Comparison of ENCODE assay signal across 11 cellular contexts in the genomic region with DNA sequence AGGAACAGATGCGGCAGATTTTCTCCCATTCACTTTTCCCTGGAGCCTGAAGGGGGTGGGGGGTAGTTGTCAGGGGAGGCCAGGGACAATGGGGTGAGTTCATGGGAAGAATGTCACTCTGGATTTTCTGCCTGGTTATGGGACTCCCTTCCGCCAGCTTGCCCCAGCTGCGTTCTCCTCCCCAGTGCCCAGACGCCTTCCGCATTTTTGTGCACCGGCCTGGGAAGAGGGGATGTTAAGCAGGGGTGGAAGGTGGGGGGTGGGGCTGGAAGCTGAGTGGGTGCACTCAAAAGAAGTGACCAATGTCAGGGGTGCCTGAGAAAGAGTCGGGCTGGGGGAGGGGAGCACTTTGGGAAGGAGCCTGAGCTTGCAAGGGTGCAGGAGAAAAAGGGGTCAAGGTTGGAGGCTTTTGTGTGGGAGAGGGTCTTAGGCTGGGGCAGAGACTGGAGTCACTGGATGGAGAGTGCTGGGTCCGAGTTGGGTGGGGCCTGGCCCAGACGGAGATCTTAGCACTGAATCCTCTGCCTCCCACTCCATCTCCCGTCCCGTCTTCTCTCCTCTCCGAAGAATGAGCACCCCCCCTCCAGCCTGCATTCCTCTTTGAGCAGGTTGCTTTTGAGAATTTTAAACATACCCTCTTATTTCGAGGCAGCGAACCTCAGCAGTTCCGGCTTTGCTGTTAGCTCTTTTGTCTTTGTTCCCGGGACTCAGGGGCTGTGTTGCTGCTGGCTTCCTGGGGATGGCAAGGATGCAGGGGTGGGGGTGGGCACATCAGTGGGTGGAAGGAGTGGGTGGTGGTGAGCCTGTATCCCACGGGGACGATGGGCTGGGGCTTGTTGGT. TPM values are rescaled to one million over a fixed set of nuclear protein-coding genes. Genes with fewer than 3 reads are reported as not detected.
DNase-seq lines count a peak whose midpoint lies in the region; FAIRE-seq and TF ChIP-seq lines count a peak whose summit lies in the region.
"Had no signal": no experiment of that assay in that cellular context is flagged by ENCODE, and none has a peak within 500 bp of the region (broad histone marks: within the 10 kb centered on the region; RNA-seq: fewer than 3 reads in every experiment).

No MANE protein-coding gene starts in this region.

- DNase-seq in AG04449 (ENCODE audit: low read depth, low spot score): no peak
- DNase-seq in NCI-H82 (lab: John Stamatoyannopoulos, UW): peak; percentile 87
- DNase-seq in H1 (ENCODE audit: low read depth in 1 of 2, low spot score in 2 of 2): peak in 1 of 2 experiments; percentile 61
- no peak for DNase-seq in HCEC 1CT
- DNase-seq in small intestine: no peak
- no peak for DNase-seq in NCI-H524 treated with DMSO at 0.1 percent for 48 hours (lab: John Stamatoyannopoulos, UW)
- no peak for DNase-seq in AG08395 (ENCODE audit: low spot score)
- DNase-seq: CD4-positive, alpha-beta T cell; effector CD4-positive, alpha-beta T cell had no signal

- no peak overlapping the region for H3K23ac ChIP-seq in H1 (ENCODE audit: insufficient read length)

- TF ChIP-seq EP300 in H1 (IDR thresholded peaks at IDR 0.05; ENCODE audit: borderline replicate concordance in 1 of 2, low read depth in 2 of 2, low read length in 2 of 2): no peak

- H3K4me3 Mint-ChIP-seq in nephron: peak overlapping the region; percentile 98 to 99 (median 98)

- H3K27me3 ChIP-seq in H1 (replicated peaks in 1 of 4; ENCODE audit: control insufficient read depth in 3 of 4, extremely low read depth in 1 of 4, insufficient read depth in 3 of 4, low read length in 3 of 4): peaks cover 0 to 8% (median 6%) of the 10 kb centered on the region in 4 experiments; a peak in 3 of 7 replicates
- H3K27me3 ChIP-seq in small intestine (ENCODE audit: control insufficient read depth in 2 of 2, insufficient read depth in 2 of 2, low read length in 2 of 2): peaks cover 2 to 21% of the 10 kb centered on the region in 2 donors

- H4K91ac ChIP-seq in H1 (replicated peaks; ENCODE audit: insufficient read length, low read length): peak overlapping the region; percentile 25

- TF ChIP-seq RAD21 in H1 (IDR thresholded peaks at IDR 0.05 in 1 of 2, conservative IDR thresholded peaks at IDR 0.05 in 1 of 2; ENCODE audit: low read depth in 2 of 2, low read length in 2 of 2): no peak

- H3K36me3 Mint-ChIP-seq in nephron (ENCODE audit: low read depth): peaks cover 25% of the 10 kb centered on the region

- H3K56ac ChIP-seq in H1 (replicated peaks; ENCODE audit: insufficient read length, low read depth, low read length): peak overlapping the region; percentile 52

- peak overlapping the region; percentile 87 for H2BK5ac ChIP-seq in H1 (ENCODE audit: low read depth, low read length)

- H3K14ac ChIP-seq in H1 (ENCODE audit: insufficient read length): no peak overlapping the region

- peaks cover 11% of the 10 kb centered on the region for H3K79me1 ChIP-seq in H1 (ENCODE audit: low read depth, low read length)

- H3K9me3 Mint-ChIP-seq in nephron: no peaks in the 10 kb centered on the region
- H3K9me3 Mint-ChIP-seq: CD4-positive, alpha-beta T cell had no signal

- peak overlapping the region; percentile 24 for H4K5ac ChIP-seq in H1 (ENCODE audit: insufficient read length, low read depth, low read length)

- TF ChIP-seq CTCF in AG04449 (IDR thresholded peaks at IDR 0.05; ENCODE audit: insufficient read depth, low read length, missing control alignments) (no peak), H1 (IDR thresholded peaks at IDR 0.05; ENCODE audit: control extremely low read depth in 1 of 3, insufficient read depth in 1 of 3, low read depth in 1 of 3, low read length in 3 of 3) (no peak), nephron (IDR thresholded peaks at IDR 0.05; ENCODE audit: unreplicated experiment in 3 of 3) (no peak)

- peak overlapping the region; percentile 78 for H2BK12ac ChIP-seq in H1 (ENCODE audit: low read depth, low read length)

- peaks cover 5 to 6% of the 10 kb centered on the region in 2 experiments for H4K20me1 ChIP-seq in H1 (replicated peaks in 1 of 2; ENCODE audit: control insufficient read depth in 1 of 2, insufficient read depth in 2 of 2, low read length in 2 of 2)

- peak overlapping the region; percentile 72 for H4K8ac ChIP-seq in H1 (ENCODE audit: extremely low read depth, insufficient read depth, low read length)

- no peak overlapping the region for H2AFZ ChIP-seq in H1 (ENCODE audit: low read length)

- H2BK120ac ChIP-seq in H1 (replicated peaks; ENCODE audit: low read depth, low read length): no peak overlapping the region

- POLR2A ChIA-PET in AG04449 (lab: Yijun Ruan, JAX): no interaction called here
- POLR2A ChIA-PET in H1 (lab: Charles Lee; ENCODE audit: partially characterized antibody): interaction anchor here (0.6 to 3.3 kb wide), 19 partner anchors 11 to 134 kb away, joined by 3 to 28 read pairs (median 3); no protein-coding TSS in a partner anchor

- H3K4me1 ChIP-seq in H1 (replicated peaks in 1 of 4; ENCODE audit: control insufficient read depth in 3 of 4, insufficient read depth in 4 of 4, low read length in 3 of 4) (peaks cover 10 to 25% (median 18%) of the 10 kb centered on the region in 4 experiments), small intestine (ENCODE audit: control insufficient read depth in 2 of 2, insufficient read depth in 1 of 2, low read depth in 1 of 2, low read length in 1 of 2) (peaks cover 0 to 5% of the 10 kb centered on the region in 2 donors)

- H3K4me2 ChIP-seq in H1 (ENCODE audit: insufficient read depth in 1 of 2, low read depth in 2 of 2, low read length in 2 of 2): peak overlapping the region; percentile 95 to 99

- peaks cover 12% of the 10 kb centered on the region for H3K27me3 Mint-ChIP-seq in nephron (ENCODE audit: low read depth)

- CTCF ChIA-PET in AG04449 (lab: Yijun Ruan, JAX): interaction anchor here (4.5 kb wide), 1 partner anchor 118 kb away, joined by 36 read pairs; no protein-coding TSS in a partner anchor
- CTCF ChIA-PET in H1 (lab: Charles Lee; ENCODE audit: partially characterized antibody): interaction anchor here (0.6 to 6.3 kb wide), 7 partner anchors 14 to 122 kb away, joined by 3 to 54 read pairs (median 3); no protein-coding TSS in a partner anchor

- peaks cover 4 to 15% (median 10%) of the 10 kb centered on the region in 4 experiments; a peak in 7 of 8 replicates for H3K36me3 ChIP-seq in H1 (ENCODE audit: control insufficient read depth in 2 of 4, insufficient read depth in 4 of 4, low read length in 3 of 4)
- no peaks in the 10 kb centered on the region for H3K36me3 ChIP-seq in small intestine (ENCODE audit: control insufficient read depth in 2 of 2, insufficient read depth in 2 of 2, low read length in 2 of 2)
- H3K36me3 ChIP-seq: neutrophil had no signal

- H2BK15ac ChIP-seq in H1 (ENCODE audit: low read length): peak overlapping the region; percentile 46; the same call in 1 of the 2 replicates

- WGBS in H1 (ENCODE audit: extremely low coverage in 1 of 2, insufficient coverage in 1 of 2, insufficient read length in 1 of 2, insufficient replicate concordance in 2 of 2, low coverage in 1 of 2, low lambda C conversion rate in 2 of 2, missing lambda C conversion rate in 1 of 2), 2 experiments: 2% methylated on average over 18 of the region's 18 CpGs; no CpG with 5 or more reads in 1 of the 2 experiments
- WGBS in small intestine, 3 donors: 52 to 61% (median 53%) methylated on average over 17 to 18 of the region's 18 CpGs

- peak overlapping the region; percentile 95 to 96 (median 95) for H3K27ac Mint-ChIP-seq in nephron
- H3K27ac Mint-ChIP-seq: CD4-positive, alpha-beta T cell had no signal

- H3K4ac ChIP-seq in H1 (replicated peaks; ENCODE audit: insufficient read length, low read depth, low read length): peak overlapping the region; percentile 8

- peaks cover 32% of the 10 kb centered on the region for H3K23me2 ChIP-seq in H1 (ENCODE audit: low read depth, low read length)

- H2AK5ac ChIP-seq in H1 (ENCODE audit: low read depth, low read length): 0 out of 2 replicates have a peak overlapping the region, but pooled peaks have one; percentile 75

- H3K18ac ChIP-seq in H1 (ENCODE audit: extremely low read depth, low read length): peak overlapping the region; percentile 73

- H3K4me1 Mint-ChIP-seq in nephron: peaks cover 49% of the 10 kb centered on the region

- peak overlapping the region in 3 of 4 experiments; percentile 45 to 59 (median 55); a peak in 6 of 7 replicates for H3K9ac ChIP-seq in H1 (replicated peaks in 1 of 4; ENCODE audit: extremely low read depth in 1 of 4, low read depth in 3 of 4, low read length in 3 of 4)

- H2BK20ac ChIP-seq in H1 (ENCODE audit: low read length): peak overlapping the region; percentile 95; the same call in 1 of the 2 replicates

- peaks cover 13 to 69% of the 10 kb centered on the region in 2 experiments for H3K79me2 ChIP-seq in H1 (ENCODE audit: control insufficient read depth in 1 of 2, insufficient read depth in 2 of 2, low read length in 2 of 2)

- peak overlapping the region; percentile 54 for H3K4me3 ChIP-seq in AG04449 (ENCODE audit: low read depth, low read length)
- peak overlapping the region; percentile 71 to 93 (median 86) for H3K4me3 ChIP-seq in H1 (ENCODE audit: extremely low read depth in 1 of 4, insufficient read depth in 2 of 4, low read depth in 3 of 4, low read length in 4 of 4)
- no peak overlapping the region for H3K4me3 ChIP-seq in small intestine (ENCODE audit: low read depth in 1 of 2, low read length in 2 of 2)

- TF ChIP-seq POLR2A in H1 (IDR thresholded peaks at IDR 0.05; ENCODE audit: control extremely low read depth in 1 of 2, low read depth in 2 of 2, low read length in 2 of 2): peak in 1 of 2 experiments; percentile 27; a peak in 2 of 3 replicates

- FAIRE-seq in H1 (lab: Jason Lieb, UNC) (no peak), small intestine (lab: Jason Lieb, UNC) (no peak)

- peak overlapping the region; percentile 47 for H3K27ac ChIP-seq in H1 (ENCODE audit: low read depth, low read length)
- peak overlapping the region in 1 of 2 donors; percentile 74 for H3K27ac ChIP-seq in small intestine (ENCODE audit: low read depth in 1 of 2, low read length in 1 of 2)
- H3K27ac ChIP-seq: neutrophil had no signal

- no peaks in the 10 kb centered on the region for H3K9me3 ChIP-seq in H1 (ENCODE audit: insufficient read depth in 2 of 2, low read depth in 1 of 2, low read length in 1 of 2)
- H3K9me3 ChIP-seq in small intestine (ENCODE audit: control insufficient read depth, low read depth): no peaks in the 10 kb centered on the region
- H3K9me3 ChIP-seq: neutrophil had no signal

RNA-seq across cellular contexts. Expression of a gene that starts 2.7 kb away (rescaled TPM):
- total RNA-seq in H1 (2021; fragmentation: NEBNext Ultra II Directional; extraction: Animal tissue kit (Norgen Biotek cat#: 25700)): 322 and 326 TPM in 2 replicates
- polyA plus RNA-seq in H1 (2011; rRNA removed) (782 and 980 TPM in 2 replicates), small intestine (10 to 100 TPM in 2 of 3 donors, 1 to 10 TPM in 1; 9.8 to 98.7 (median 14.1) TPM)
- 607 TPM for polyA plus RNA-seq in H1 (2011; cell fraction: cytosol; rRNA removed)
- polyA plus RNA-seq in H1 (2011; cell fraction: nucleus; rRNA removed): 562 TPM
- 269 to 492 TPM (median 434 TPM) in 4 replicates for polyA plus RNA-seq in H1 (2012, experiment 1 of 2)
- polyA plus RNA-seq in H1 (2012, experiment 2 of 2): 469 TPM
- polyA plus RNA-seq in H1 (2013, experiment 1 of 2): 853 TPM
- 787 TPM for polyA plus RNA-seq in H1 (2013, experiment 2 of 2)
- 98.8 and 122 TPM in 2 replicates for polyA minus RNA-seq in H1 (2011; rRNA and poly(A)+ RNA removed)
- 242 TPM for polyA minus RNA-seq in H1 (2011; cell fraction: cytosol; rRNA and poly(A)+ RNA removed)
- polyA minus RNA-seq in H1 (2011; cell fraction: nucleus; rRNA and poly(A)+ RNA removed): 141 TPM
- total RNA-seq: CD4-positive, alpha-beta T cell had no signal

RNA-seq across cellular contexts. Expression of a gene that starts 59.4 kb away (rescaled TPM):
- total RNA-seq in H1 (2021; fragmentation: NEBNext Ultra II Directional; extraction: Animal tissue kit (Norgen Biotek cat#: 25700)): 2.0 and 2.5 TPM in 2 replicates
- polyA plus RNA-seq in H1 (2011; rRNA removed): 2.2 and 4.4 TPM in 2 replicates
- polyA plus RNA-seq in H1 (2011; cell fraction: cytosol; rRNA removed): 2.9 TPM
- 3.6 TPM for polyA plus RNA-seq in H1 (2011; cell fraction: nucleus; rRNA removed)
- polyA plus RNA-seq in H1 (2012, experiment 1 of 2): 1.7 to 2.1 TPM (median 2.0 TPM) in 4 replicates
- 1.0 TPM for polyA plus RNA-seq in H1 (2012, experiment 2 of 2)
- polyA plus RNA-seq in H1 (2013, experiment 1 of 2): 2.8 TPM
- 3.4 TPM for polyA plus RNA-seq in H1 (2013, experiment 2 of 2)
- 2.0 and 3.6 TPM in 2 replicates for polyA minus RNA-seq in H1 (2011; rRNA and poly(A)+ RNA removed)
- polyA minus RNA-seq in H1 (2011; cell fraction: cytosol; rRNA and poly(A)+ RNA removed): 2.9 TPM
- 2.8 TPM for polyA minus RNA-seq in H1 (2011; cell fraction: nucleus; rRNA and poly(A)+ RNA removed)
- polyA plus RNA-seq in small intestine: 100 to 1,000 TPM in 1 of 3 donors, 1 to 10 TPM in 2; 1.3 to 107 (median 5.4) TPM
- total RNA-seq: CD4-positive, alpha-beta T cell had no signal

Comparison
In these comparisons a context has a peak if more than half of its experiments do, and no peak if none do; other contexts are left out.
1. H3K4me3 ChIP-seq: peak in AG04449 (single experiment) and H1 (4 of 4); none in small intestine (0 of 2).